14 cellular contexts compared by ENCODE assay signal in the genomic region with DNA sequence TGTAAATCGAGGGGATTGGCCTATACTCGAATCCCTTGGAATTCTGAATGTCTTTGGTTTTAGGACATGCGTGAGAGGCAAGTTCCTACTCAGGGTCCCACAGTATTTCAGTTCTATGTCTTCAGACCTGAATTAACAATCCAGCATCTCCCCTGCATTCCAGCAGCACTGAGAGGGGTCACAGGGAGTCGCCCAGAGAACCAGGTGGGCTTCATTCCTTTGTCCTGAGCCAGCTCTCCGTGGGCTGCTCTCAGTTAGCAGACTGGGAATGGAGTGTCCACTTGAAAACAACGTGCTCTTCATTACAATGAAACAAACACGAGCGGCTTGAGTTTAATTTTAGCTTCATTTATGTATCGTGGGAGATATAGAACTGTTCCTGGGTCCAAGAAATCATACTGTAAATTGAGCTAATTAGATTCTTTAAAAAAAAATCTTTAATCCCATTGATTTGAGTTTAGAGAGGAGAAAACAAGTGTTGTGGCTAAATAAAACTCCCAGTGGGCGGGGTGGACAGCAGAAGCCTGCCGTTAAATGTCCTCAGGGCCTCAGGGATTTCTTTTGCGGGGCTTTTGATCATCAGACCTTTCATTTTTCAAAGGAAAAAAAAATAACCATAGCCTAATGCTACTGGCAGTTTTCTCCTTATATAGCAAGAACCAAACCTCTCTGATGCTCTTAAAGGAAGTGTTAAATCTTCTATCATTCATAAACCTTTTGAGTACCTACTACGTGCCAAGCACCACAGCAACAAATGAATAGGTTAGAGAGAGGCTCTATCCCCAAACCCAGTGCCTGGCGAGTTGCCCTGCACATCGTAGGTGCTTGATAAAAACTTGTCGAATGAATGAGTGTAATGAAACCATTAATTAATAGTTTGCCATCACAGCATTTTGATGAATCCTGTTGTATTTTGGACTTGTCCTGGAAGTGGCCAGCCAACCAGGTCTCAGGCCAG.
DNase-seq lines count a peak whose midpoint lies in the region; ATAC-seq and TF ChIP-seq lines count a peak whose summit lies in the region.
"Had no signal": no experiment of that assay in that cellular context is flagged by ENCODE, and none has a peak within 500 bp of the region (broad histone marks: within the 10 kb centered on the region; RNA-seq: fewer than 3 reads in every experiment).

No MANE protein-coding gene starts in this region.

- H2AK5ac ChIP-seq in mesenchymal stem cell (ENCODE audit: low read length, severe bottlenecking) = no peak overlapping the region

- no peaks in the 10 kb centered on the region for H3K9me3 ChIP-seq in mesenchymal stem cell (ENCODE audit: control insufficient read depth, low read length)
- no peaks in the 10 kb centered on the region for H3K9me3 ChIP-seq in vagina

- 62% methylated on average over 13 of the region's 16 CpGs for WGBS in mesenchymal stem cell

- no peaks in the 10 kb centered on the region for H3K27me3 Mint-ChIP-seq in activated T-cell treated with anti-CD3 and anti-CD28 coated beads, Interleukin-2, amount 50 U/mL, for 24 hours
- H3K27me3 Mint-ChIP-seq in activated T-cell treated with anti-CD3 and anti-CD28 coated beads, Interleukin-2, amount 50 U/mL, for 72 hours (ENCODE audit: low read depth) = no peaks in the 10 kb centered on the region
- no peaks in the 10 kb centered on the region for H3K27me3 Mint-ChIP-seq in activated T-helper 17 cell treated with anti-CD3 and anti-CD28 coated beads, Interleukin-2, amount 50 U/mL, for 72 hours
- H3K27me3 Mint-ChIP-seq: activated naive CD8-positive, alpha-beta T cell; central memory CD8-positive, alpha-beta T cell; stimulated activated naive CD8-positive, alpha-beta T cell treated with anti-CD3 and anti-CD28 coated beads, Interleukin-15, Interleukin-2, amounts not matched to agents 100 ng/mL and 50 ng/mL, for 24 hours had no signal

- peak overlapping the region; percentile 42 to 82 for H3K18ac ChIP-seq in mesenchymal stem cell (ENCODE audit: low read depth in 1 of 2, low read length in 2 of 2)

- TF ChIP-seq CTCF in vagina (IDR thresholded peaks at IDR 0.05) = no peak

- no peak overlapping the region for H3K4me2 ChIP-seq in mesenchymal stem cell (ENCODE audit: low read length, poor library complexity, severe bottlenecking)

- H3K4me1 ChIP-seq in mesenchymal stem cell (ENCODE audit: control insufficient read depth, insufficient read depth, low read depth, low read length) = peaks cover 1% of the 10 kb centered on the region
- H3K4me1 ChIP-seq in vagina = peaks cover 36% of the 10 kb centered on the region

- ATAC-seq in activated T-cell treated with anti-CD3 and anti-CD28 coated beads, Interleukin-2, amount 50 U/mL, for 72 hours (replicated peaks in 1 of 2) = no peak
- no peak for ATAC-seq in activated T-helper 17 cell treated with anti-CD3 and anti-CD28 coated beads, Interleukin-2, amount 50 U/mL, for 72 hours (replicated peaks)
- no peak for ATAC-seq in GM19455 (IDR thresholded peaks at IDR 0.05; ENCODE audit: unreplicated experiment)
- ATAC-seq: activated CD4-positive, CD25-positive, alpha-beta regulatory T cell treated with anti-CD3 and anti-CD28 coated beads, Interleukin-2, amount 50 U/mL, for 24 hours had no signal

- H2BK5ac ChIP-seq in mesenchymal stem cell (ENCODE audit: low read depth, low read length, poor library complexity, severe bottlenecking) = no peak overlapping the region

- H3K4me1 Mint-ChIP-seq in activated T-cell treated with anti-CD3 and anti-CD28 coated beads, Interleukin-2, amount 50 U/mL, for 24 hours (ENCODE audit: low read depth) = peaks cover 62% of the 10 kb centered on the region
- peaks cover 38% of the 10 kb centered on the region for H3K4me1 Mint-ChIP-seq in activated T-cell treated with anti-CD3 and anti-CD28 coated beads, Interleukin-2, amount 50 U/mL, for 72 hours (ENCODE audit: low read depth)
- peaks cover 25% of the 10 kb centered on the region for H3K4me1 Mint-ChIP-seq in activated T-helper 17 cell treated with anti-CD3 and anti-CD28 coated beads, Interleukin-2, amount 50 U/mL, for 72 hours

- intact Hi-C loops in vagina (cut with DNase I) = no loop called here

- H3K4me3 ChIP-seq in mesenchymal stem cell (ENCODE audit: insufficient read depth in 1 of 2, low read depth in 1 of 2, low read length in 2 of 2) (peak overlapping the region in 1 of 2 experiments; percentile 60), vagina (no peak overlapping the region), H7 (ENCODE audit: insufficient read depth, low read depth, low read length) (no peak overlapping the region)

- no peak overlapping the region for H3K23ac ChIP-seq in mesenchymal stem cell (ENCODE audit: low read length in 2 of 2)

- no peak overlapping the region for H2BK120ac ChIP-seq in mesenchymal stem cell (ENCODE audit: low read depth, low read length)

- peaks cover 10% of the 10 kb centered on the region for H3K36me3 Mint-ChIP-seq in activated T-cell treated with anti-CD3 and anti-CD28 coated beads, Interleukin-2, amount 50 U/mL, for 24 hours (ENCODE audit: low read depth)
- peaks cover 0 to 1% of the 10 kb centered on the region in 2 donors for H3K36me3 Mint-ChIP-seq in activated T-cell treated with anti-CD3 and anti-CD28 coated beads, Interleukin-2, amount 50 U/mL, for 72 hours (ENCODE audit: insufficient read depth in 2 of 2)
- H3K36me3 Mint-ChIP-seq in activated T-helper 17 cell treated with anti-CD3 and anti-CD28 coated beads, Interleukin-2, amount 50 U/mL, for 72 hours (ENCODE audit: low read depth) = peaks cover 6% of the 10 kb centered on the region

- H3K79me1 ChIP-seq in mesenchymal stem cell (replicated peaks; ENCODE audit: low read length, poor library complexity, severe bottlenecking) = no peaks in the 10 kb centered on the region

- H3K36me3 ChIP-seq in mesenchymal stem cell (ENCODE audit: control insufficient read depth in 1 of 2, insufficient read depth in 2 of 2, low read depth in 1 of 2, low read length in 2 of 2) (no peaks in the 10 kb centered on the region), vagina (no peaks in the 10 kb centered on the region), H7 (replicated peaks; ENCODE audit: control insufficient read depth, insufficient read depth, low read length) (no peaks in the 10 kb centered on the region)

- peak overlapping the region in 1 of 2 experiments; percentile 26 for H3K14ac ChIP-seq in mesenchymal stem cell (ENCODE audit: low read length in 2 of 2)

- no peak overlapping the region for H3K4me3 Mint-ChIP-seq in activated T-cell treated with anti-CD3 and anti-CD28 coated beads, Interleukin-2, amount 50 U/mL, for 24 hours
- H3K4me3 Mint-ChIP-seq in activated T-cell treated with anti-CD3 and anti-CD28 coated beads, Interleukin-2, amount 50 U/mL, for 72 hours = no peak overlapping the region
- H3K4me3 Mint-ChIP-seq in activated T-helper 17 cell treated with anti-CD3 and anti-CD28 coated beads, Interleukin-2, amount 50 U/mL, for 72 hours = no peak overlapping the region
- H3K4me3 Mint-ChIP-seq: activated naive CD8-positive, alpha-beta T cell; central memory CD8-positive, alpha-beta T cell; stimulated activated naive CD8-positive, alpha-beta T cell treated with anti-CD3 and anti-CD28 coated beads, Interleukin-15, Interleukin-2, amounts not matched to agents 100 ng/mL and 50 ng/mL, for 24 hours had no signal

- H2BK12ac ChIP-seq in mesenchymal stem cell (ENCODE audit: low read length in 2 of 2) = peak overlapping the region; percentile 35 to 84

- TF ChIP-seq POLR2A in vagina (IDR thresholded peaks at IDR 0.05) = no peak

- H3K27ac ChIP-seq in mesenchymal stem cell (ENCODE audit: low read length, poor library complexity, severe bottlenecking) (no peak overlapping the region), vagina (peak overlapping the region; percentile 48)

- peak overlapping the region; percentile 5 for H3K27ac Mint-ChIP-seq in activated T-cell treated with anti-CD3 and anti-CD28 coated beads, Interleukin-2, amount 50 U/mL, for 24 hours
- H3K27ac Mint-ChIP-seq in activated T-cell treated with anti-CD3 and anti-CD28 coated beads, Interleukin-2, amount 50 U/mL, for 72 hours = no peak overlapping the region
- H3K27ac Mint-ChIP-seq in activated T-helper 17 cell treated with anti-CD3 and anti-CD28 coated beads, Interleukin-2, amount 50 U/mL, for 72 hours = peak overlapping the region; percentile 25

- H2BK15ac ChIP-seq in mesenchymal stem cell (ENCODE audit: low read depth, poor library complexity, severe bottlenecking) = no peak overlapping the region

- H3K9ac ChIP-seq in mesenchymal stem cell (ENCODE audit: low read length) = peak overlapping the region; percentile 45

- peak overlapping the region; percentile 25 for H4K91ac ChIP-seq in mesenchymal stem cell (ENCODE audit: low read length)

- H3K4ac ChIP-seq in mesenchymal stem cell (ENCODE audit: low read depth in 1 of 2, low read length in 2 of 2) = peak overlapping the region; percentile 68 to 77

- H3K9me3 Mint-ChIP-seq in activated T-cell treated with anti-CD3 and anti-CD28 coated beads, Interleukin-2, amount 50 U/mL, for 24 hours = no peaks in the 10 kb centered on the region
- H3K9me3 Mint-ChIP-seq in activated T-cell treated with anti-CD3 and anti-CD28 coated beads, Interleukin-2, amount 50 U/mL, for 72 hours = no peaks in the 10 kb centered on the region
- no peaks in the 10 kb centered on the region for H3K9me3 Mint-ChIP-seq in activated T-helper 17 cell treated with anti-CD3 and anti-CD28 coated beads, Interleukin-2, amount 50 U/mL, for 72 hours
- H3K9me3 Mint-ChIP-seq: central memory CD8-positive, alpha-beta T cell; stimulated activated naive CD8-positive, alpha-beta T cell treated with anti-CD3 and anti-CD28 coated beads, Interleukin-15, Interleukin-2, amounts not matched to agents 100 ng/mL and 50 ng/mL, for 24 hours had no signal

- H3K27me3 ChIP-seq in mesenchymal stem cell (ENCODE audit: control insufficient read depth in 1 of 2, insufficient read depth in 1 of 2, low read length in 2 of 2) = peaks cover 0 to 16% of the 10 kb centered on the region in 2 experiments
- H3K27me3 ChIP-seq in vagina = no peaks in the 10 kb centered on the region
- H3K27me3 ChIP-seq in H7 (ENCODE audit: control insufficient read depth, insufficient read depth, low read length) = no peaks in the 10 kb centered on the region

- peak; percentile 22 for DNase-seq in activated T-cell treated with anti-CD3 and anti-CD28 coated beads, Interleukin-2, amount 50 U/mL, for 24 hours
- no peak for DNase-seq in activated T-cell treated with anti-CD3 and anti-CD28 coated beads, Interleukin-2, amount 50 U/mL, for 72 hours
- DNase-seq in mesenchymal stem cell = no peak
- no peak for DNase-seq in vagina (ENCODE audit: extremely low spot score in 2 of 2)
- DNase-seq in DMS114 treated with DMSO at 0.1 percent for 48 hours (lab: John Stamatoyannopoulos, UW; ENCODE audit: unreplicated experiment) = no peak
- DNase-seq in H7 = no peak
- DNase-seq: NCI-H226, SW 1271 had no signal

- peak overlapping the region; percentile 10 for H2AFZ ChIP-seq in mesenchymal stem cell (ENCODE audit: low read depth, low read length)

- no peak overlapping the region for H4K8ac ChIP-seq in mesenchymal stem cell (ENCODE audit: low read length)
